In the genomic region with DNA sequence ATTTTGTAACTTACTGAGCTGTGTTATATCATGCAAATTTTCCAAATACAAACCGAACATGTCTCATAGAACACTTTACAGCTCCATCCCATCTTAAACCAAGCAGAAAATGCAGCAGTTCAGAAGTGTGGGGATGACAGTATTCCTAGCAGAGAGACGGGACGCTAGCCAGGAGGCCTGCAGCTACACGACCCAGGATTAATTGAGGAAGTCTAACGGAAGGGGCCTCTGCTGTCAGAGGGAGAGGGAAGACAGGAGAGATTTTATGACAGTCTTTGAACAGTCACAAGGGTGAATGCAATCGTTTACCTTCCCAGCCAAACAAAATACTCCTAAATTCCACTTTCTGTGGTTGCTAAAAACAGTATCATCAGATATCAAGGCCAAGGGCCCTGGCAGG, we compare ENCODE assay signal across 22 cellular contexts.
DNase-seq lines count a peak whose midpoint lies in the region; ATAC-seq and TF ChIP-seq lines count a peak whose summit lies in the region.
"Had no signal": no experiment of that assay in that cellular context is flagged by ENCODE, and none has a peak within 500 bp of the region (broad histone marks: within the 10 kb centered on the region; RNA-seq: fewer than 3 reads in every experiment).

No MANE protein-coding gene starts in this region.

- H3K9me3 ChIP-seq in lower lobe of right lung: no peaks in the 10 kb centered on the region
- H3K9me3 ChIP-seq: HAP-1 had no signal

- H3K9me3 Mint-ChIP-seq in type B pancreatic cell: no peaks in the 10 kb centered on the region

- no peak overlapping the region for H3K4me3 Mint-ChIP-seq in type B pancreatic cell
- H3K4me3 Mint-ChIP-seq: CD4-positive, CD25-positive, alpha-beta regulatory T cell had no signal

- H3K36me3 Mint-ChIP-seq in type B pancreatic cell: no peaks in the 10 kb centered on the region
- H3K36me3 Mint-ChIP-seq: CD4-positive, CD25-positive, alpha-beta regulatory T cell had no signal

- H3K27ac ChIP-seq in RWPE1 (peak overlapping the region; percentile 50; the same call in 1 of the 2 replicates), lower lobe of right lung (no peak overlapping the region)
- H3K27ac ChIP-seq: GM23248, SK-N-MC had no signal

- no peaks in the 10 kb centered on the region for H3K27me3 ChIP-seq in lower lobe of right lung (ENCODE audit: low read depth)

- H3K27me3 Mint-ChIP-seq in type B pancreatic cell: no peaks in the 10 kb centered on the region
- H3K27me3 Mint-ChIP-seq: CD4-positive, CD25-positive, alpha-beta regulatory T cell had no signal

- intact Hi-C loops in lower lobe of right lung (cut with DNase I): no loop called here

- CTCF ChIA-PET in RWPE1 (lab: Yijun Ruan, JAX): no interaction called here

- H3K36me3 ChIP-seq in lower lobe of right lung: no peaks in the 10 kb centered on the region
- H3K36me3 ChIP-seq: HAP-1 had no signal

- DNase-seq in HT1080 (ENCODE audit: low read depth) (peak; percentile 38), RWPE1 (ENCODE audit: low spot score) (no peak), left kidney (ENCODE audit: low read depth, low spot score) (peak; percentile 56), NCI-H2081 treated with DMSO at 0.1 percent for 48 hours (lab: John Stamatoyannopoulos, UW) (no peak), type B pancreatic cell (ENCODE audit: extremely low spot score, unreplicated experiment) (no peak), lower lobe of right lung (no peak), kidney tubule cell (ENCODE audit: low spot score) (no peak)
- DNase-seq: CD4-positive, CD25-positive, alpha-beta regulatory T cell; GM23248; MM.1S; NCI-H1048; NCI-H1417 treated with DMSO at 0.1 percent for 48 hours; NCI-H187; NCI-H226; NCI-H510A treated with DMSO at 0.1 percent for 48 hours; NCI-H82; OCI-M1; SHP77 had no signal

- ATAC-seq in lower lobe of right lung: no peak
- ATAC-seq: HepG2, K562 had no signal

- H3K27ac Mint-ChIP-seq in type B pancreatic cell: no peak overlapping the region
- H3K27ac Mint-ChIP-seq: CD4-positive, CD25-positive, alpha-beta regulatory T cell had no signal

- H3K4me3 ChIP-seq in lower lobe of right lung: no peak overlapping the region
- H3K4me3 ChIP-seq: GM23248, HAP-1, K562, SK-N-MC had no signal

- POLR2A ChIA-PET in RWPE1 (lab: Yijun Ruan, JAX; ENCODE audit: low non-redundant PET): no interaction called here

- peaks cover 9% of the 10 kb centered on the region for H3K4me1 Mint-ChIP-seq in type B pancreatic cell (ENCODE audit: unreplicated experiment)
- H3K4me1 Mint-ChIP-seq: CD4-positive, CD25-positive, alpha-beta regulatory T cell had no signal

- TF ChIP-seq CTCF in RWPE1 (conservative IDR thresholded peaks at IDR 0.05; ENCODE audit: low read depth) (no peak), type B pancreatic cell (conservative IDR thresholded peaks at IDR 0.05) (no peak), lower lobe of right lung (IDR thresholded peaks at IDR 0.05) (no peak)

- H3K4me1 ChIP-seq in lower lobe of right lung: no peaks in the 10 kb centered on the region
- H3K4me1 ChIP-seq: HAP-1 had no signal

Comparison
In these comparisons a context has a peak if more than half of its experiments do, and no peak if none do; other contexts are left out.
1. DNase-seq: peak in HT1080 (single experiment) and left kidney (single experiment); none in RWPE1 (single experiment), NCI-H2081 treated with DMSO at 0.1 percent for 48 hours (single experiment), type B pancreatic cell (single experiment), lower lobe of right lung (single experiment) and kidney tubule cell (single experiment).